Comparison of ENCODE assay signal across 20 cellular contexts in the genomic region with DNA sequence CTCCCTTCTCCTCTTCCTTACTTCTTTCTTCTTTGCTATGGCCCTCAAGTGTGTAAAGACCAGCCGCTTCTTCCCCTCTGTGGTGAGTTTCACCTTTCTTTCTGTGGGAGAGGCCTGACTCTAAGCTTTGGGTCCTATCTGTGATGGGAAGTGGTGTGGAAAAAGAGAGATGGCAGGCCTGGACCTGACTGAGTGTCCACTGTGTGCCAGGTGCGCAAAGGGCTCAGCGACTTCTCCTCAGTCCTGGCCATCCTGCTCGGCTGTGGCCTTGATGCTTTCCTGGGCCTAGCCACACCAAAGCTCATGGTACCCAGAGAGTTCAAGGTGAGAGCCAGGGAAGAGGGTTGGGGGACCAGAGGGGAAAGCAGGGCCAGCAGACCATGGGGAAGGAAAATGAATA. TPM values are rescaled to one million over a fixed set of nuclear protein-coding genes. Genes with fewer than 3 reads are reported as not detected.
DNase-seq lines count a peak whose midpoint lies in the region; ATAC-seq, FAIRE-seq and TF ChIP-seq lines count a peak whose summit lies in the region.
"Had no signal": no experiment of that assay in that cellular context is flagged by ENCODE, and none has a peak within 500 bp of the region (broad histone marks: within the 10 kb centered on the region; RNA-seq: fewer than 3 reads in every experiment).

No MANE protein-coding gene starts in this region.

- H3K36me3 ChIP-seq in neuronal stem cell (replicated peaks in 1 of 2; ENCODE audit: control insufficient read depth in 2 of 2, insufficient read depth in 2 of 2, low read length in 2 of 2), result no peaks in the 10 kb centered on the region
- H3K36me3 ChIP-seq: BLaER1 treated with 17β-estradiol and CSF1 and Interleukin-3, amounts not matched to agents 10 nM and 100 nM had no signal

- H3K36me3 Mint-ChIP-seq in chondrocyte (ENCODE audit: low read depth), result no peaks in the 10 kb centered on the region
- H3K36me3 Mint-ChIP-seq: CD4-positive, CD25-positive, alpha-beta regulatory T cell; CD8-positive, alpha-beta memory T cell had no signal

- H2BK15ac ChIP-seq in neuronal stem cell (ENCODE audit: low read length), result no peak overlapping the region

- no peaks in the 10 kb centered on the region for H3K27me3 Mint-ChIP-seq in chondrocyte (ENCODE audit: low read depth)
- H3K27me3 Mint-ChIP-seq: B cell; CD4-positive, CD25-positive, alpha-beta regulatory T cell; CD8-positive, alpha-beta memory T cell had no signal

- H3K4me3 Mint-ChIP-seq in chondrocyte (ENCODE audit: unreplicated experiment), result no peak overlapping the region
- H3K4me3 Mint-ChIP-seq: B cell; CD4-positive, CD25-positive, alpha-beta regulatory T cell; CD8-positive, alpha-beta memory T cell; GM23338; H9 had no signal

- TF ChIP-seq POLR2A in H54 (IDR thresholded peaks at IDR 0.05; ENCODE audit: low read depth, low read length), result no peak

- H4K91ac ChIP-seq in neuronal stem cell (ENCODE audit: low read depth, low read length, poor library complexity), result no peak overlapping the region

- H3K79me1 ChIP-seq in neuronal stem cell (ENCODE audit: low read depth, low read length), result no peaks in the 10 kb centered on the region

- peak; percentile 1 for DNase-seq in GM20000 (ENCODE audit: low spot score)
- DNase-seq in chondrocyte (ENCODE audit: low spot score), result peak; percentile 52
- no peak for DNase-seq in neuronal stem cell (ENCODE audit: low spot score)
- no peak for DNase-seq in hypothalamus (lab: John Stamatoyannopoulos, UW)
- no peak for DNase-seq in H54 (ENCODE audit: insufficient read length, low spot score)
- no peak for DNase-seq in foreskin keratinocyte
- DNase-seq: CD4-positive, CD25-positive, alpha-beta regulatory T cell; CD8-positive, alpha-beta memory T cell; COR-L47; DMS 273 treated with DMSO at 0.1 percent for 48 hours; DMS53; DND-41; EL; H9 had no signal

- H3K4me2 ChIP-seq in neuronal stem cell (ENCODE audit: insufficient read depth, low read length, poor library complexity, severe bottlenecking), result no peak overlapping the region
- H3K4me2 ChIP-seq: GM23338 had no signal

- peak overlapping the region; percentile 80 for H3K23ac ChIP-seq in neuronal stem cell (ENCODE audit: low read depth, low read length, poor library complexity)

- no peak overlapping the region for H3K14ac ChIP-seq in neuronal stem cell (ENCODE audit: low read length)

- WGBS in neuronal stem cell (ENCODE audit: extremely low coverage in 2 of 2, insufficient read length in 2 of 2, insufficient replicate concordance in 1 of 2), 2 donors, result no CpG with 5 or more reads among the region's 4 CpGs

- H3K18ac ChIP-seq in neuronal stem cell (ENCODE audit: low read length), result no peak overlapping the region

- H3K27ac Mint-ChIP-seq in chondrocyte (ENCODE audit: unreplicated experiment), result no peak overlapping the region
- H3K27ac Mint-ChIP-seq: B cell; CD4-positive, CD25-positive, alpha-beta regulatory T cell; CD8-positive, alpha-beta memory T cell; GM23338; H9 had no signal

- no peaks in the 10 kb centered on the region for H3K9me3 Mint-ChIP-seq in chondrocyte (ENCODE audit: low read depth)
- H3K9me3 Mint-ChIP-seq: CD4-positive, CD25-positive, alpha-beta regulatory T cell; CD8-positive, alpha-beta memory T cell; GM23338; H9 had no signal

- H2AFZ ChIP-seq in neuronal stem cell (ENCODE audit: low read length), result no peak overlapping the region
- H2AFZ ChIP-seq: GM23338 had no signal

- peak overlapping the region; percentile 54 for H2AK5ac ChIP-seq in neuronal stem cell (ENCODE audit: low read depth, low read length)

- H3K4me1 Mint-ChIP-seq in chondrocyte (ENCODE audit: low read depth), result peaks cover 3% of the 10 kb centered on the region

- peaks cover 0 to 2% of the 10 kb centered on the region in 2 donors for H3K4me1 ChIP-seq in neuronal stem cell (ENCODE audit: control insufficient read depth in 2 of 2, insufficient read depth in 1 of 2, low read depth in 1 of 2, low read length in 2 of 2)
- no peaks in the 10 kb centered on the region for H3K4me1 ChIP-seq in foreskin keratinocyte

- H4K8ac ChIP-seq in neuronal stem cell (ENCODE audit: low read depth, low read length), result no peak overlapping the region

- no peak overlapping the region for H2BK5ac ChIP-seq in neuronal stem cell (ENCODE audit: low read length)

- H3K4ac ChIP-seq in neuronal stem cell (ENCODE audit: low read length), result no peak overlapping the region

- H2BK120ac ChIP-seq in neuronal stem cell (ENCODE audit: low read depth, low read length), result no peak overlapping the region

- no peak for TF ChIP-seq CTCF in GM20000 (IDR thresholded peaks at IDR 0.05; ENCODE audit: extremely low read depth, missing control alignments)
- no peak for TF ChIP-seq CTCF in chondrocyte (IDR thresholded peaks at IDR 0.05)
- no peak for TF ChIP-seq CTCF in foreskin keratinocyte (conservative IDR thresholded peaks at IDR 0.05)

- H3K9me3 ChIP-seq in neuronal stem cell (replicated peaks in 1 of 2; ENCODE audit: control insufficient read depth in 2 of 2, insufficient read depth in 1 of 2, low read depth in 1 of 2, low read length in 2 of 2), result no peaks in the 10 kb centered on the region
- H3K9me3 ChIP-seq: BLaER1 treated with 17β-estradiol and CSF1 and Interleukin-3, amounts not matched to agents 10 nM and 100 nM had no signal

- ATAC-seq in foreskin keratinocyte, result no peak
- ATAC-seq: GM12878, GM23338 had no signal

- H3K27me3 ChIP-seq in neuronal stem cell (ENCODE audit: control insufficient read depth in 3 of 3, insufficient read depth in 3 of 3, low read depth in 1 of 3, low read length in 3 of 3) (peaks cover 0 to 8% (median 0%) of the 10 kb centered on the region in 3 experiments), foreskin keratinocyte (no peaks in the 10 kb centered on the region)
- H3K27me3 ChIP-seq: BLaER1 treated with 17β-estradiol and CSF1 and Interleukin-3, amounts not matched to agents 10 nM and 100 nM had no signal

- no peak overlapping the region for H3K27ac ChIP-seq in neuronal stem cell (replicated peaks; ENCODE audit: low read length)
- H3K27ac ChIP-seq in foreskin keratinocyte, result no peak overlapping the region
- H3K27ac ChIP-seq: BLaER1 treated with 17β-estradiol and CSF1 and Interleukin-3, amounts not matched to agents 10 nM and 100 nM had no signal

- H3K9ac ChIP-seq in neuronal stem cell (ENCODE audit: low read depth, low read length, poor library complexity), result no peak overlapping the region
- H3K9ac ChIP-seq: BLaER1 treated with 17β-estradiol and CSF1 and Interleukin-3, amounts not matched to agents 10 nM and 100 nM had no signal

- no peak for FAIRE-seq in H54 (lab: Jason Lieb, UNC)
- FAIRE-seq: GM12878 had no signal

- no peak overlapping the region for H2BK12ac ChIP-seq in neuronal stem cell (ENCODE audit: low read length)

- H3K4me3 ChIP-seq in neuronal stem cell (ENCODE audit: low read length in 2 of 2), result peak overlapping the region in 1 of 2 donors; percentile 47
- H3K4me3 ChIP-seq: BLaER1 treated with 17β-estradiol and CSF1 and Interleukin-3, amounts not matched to agents 10 nM and 100 nM; GM12878; GM23338 had no signal

RNA-seq across cellular contexts. Expression of a gene that starts 5.9 kb away (rescaled TPM):
- not detected in 3 replicates for total RNA-seq in chondrocyte
- polyA plus RNA-seq in neuronal stem cell (2013, experiment 1 of 2), result 0.04 TPM
- 0.01 TPM for polyA plus RNA-seq in neuronal stem cell (2013, experiment 2 of 2)
- 0.04 TPM in 1 of 2 replicates, not detected in the other for total RNA-seq in foreskin keratinocyte
- polyA plus RNA-seq in foreskin keratinocyte, result 0.08 TPM in 1 of 2 replicates, not detected in the other
- total RNA-seq: A172; B cell; CD4-positive, CD25-positive, alpha-beta regulatory T cell; CD8-positive, alpha-beta memory T cell; G401; GM23338 had no signal
- polyA plus RNA-seq: CD4-positive, CD25-positive, alpha-beta regulatory T cell; CD8-positive, alpha-beta memory T cell had no signal

RNA-seq across cellular contexts. Expression of a gene that starts 19.5 kb away (rescaled TPM):
- total RNA-seq in chondrocyte, result 2.8 to 8.0 TPM (median 7.2 TPM) in 3 replicates
- polyA plus RNA-seq in neuronal stem cell (2013, experiment 1 of 2), result 6.6 TPM
- polyA plus RNA-seq in neuronal stem cell (2013, experiment 2 of 2), result 6.7 TPM
- 12.1 and 15.0 TPM in 2 replicates for total RNA-seq in foreskin keratinocyte
- 8.4 and 10.2 TPM in 2 replicates for polyA plus RNA-seq in foreskin keratinocyte
- polyA plus RNA-seq: CD4-positive, CD25-positive, alpha-beta regulatory T cell; CD8-positive, alpha-beta memory T cell had no signal

RNA-seq across cellular contexts. Expression of a gene that starts 35.7 kb away (rescaled TPM):
- total RNA-seq in chondrocyte (61.4 to 79.8 TPM (median 67.7 TPM) in 3 replicates), foreskin keratinocyte (51.0 and 54.5 TPM in 2 replicates)
- 63.3 TPM for polyA plus RNA-seq in neuronal stem cell (2013, experiment 1 of 2)
- 63.6 TPM for polyA plus RNA-seq in neuronal stem cell (2013, experiment 2 of 2)
- polyA plus RNA-seq in foreskin keratinocyte, result 19.2 and 21.4 TPM in 2 replicates

Comparison
In these comparisons a context has a peak if more than half of its experiments do, and no peak if none do; other contexts are left out.
1. DNase-seq: peak in GM20000 (single experiment) and chondrocyte (single experiment); none in neuronal stem cell (single experiment), hypothalamus (0 of 51), H54 (single experiment) and foreskin keratinocyte (0 of 2).